ENCODE assay signal across 31 cellular contexts in genomic region chr5:123800640-123801039, GRCh38.
"Had no signal": no experiment of that assay in that cellular context is flagged by ENCODE, and none has a peak within 500 bp of the region (broad histone marks: within the 10 kb centered on the region; RNA-seq: fewer than 3 reads in every experiment).

No MANE protein-coding gene starts in this region.

- H3K27me3 ChIP-seq: MG63, Peyer's patch, SJSA1 had no signal

- H3K4me1 ChIP-seq: Peyer's patch, SJSA1 had no signal

- H3K27ac ChIP-seq: Peyer's patch, SJSA1 had no signal

- ATAC-seq: activated CD4-positive, alpha-beta T cell treated with anti-CD3 and anti-CD28 coated beads for 36 hours; activated CD4-positive, CD25-positive, alpha-beta regulatory T cell treated with anti-CD3 and anti-CD28 coated beads, Interleukin-2, amount 50 U/mL, for 24 hours; activated CD8-positive, alpha-beta T cell treated with anti-CD3 and anti-CD28 coated beads, Interleukin-2, amount 10 ng/mL, durations not matched to agents 7 days and 5 days; activated naive CD8-positive, alpha-beta T cell treated with anti-CD3 and anti-CD28 coated beads, Interleukin-2, amount 50 U/mL, for 24 hours; activated T-cell treated with anti-CD3 and anti-CD28 coated beads, Interleukin-2, amount 50 U/mL, for 4 hours; WTC11 had no signal

- H3K36me3 ChIP-seq: MG63, Peyer's patch, SJSA1 had no signal

- H3K9me3 ChIP-seq: MG63, Peyer's patch, SJSA1 had no signal

- DNase-seq: activated CD4-positive, alpha-beta T cell treated with anti-CD3 and anti-CD28 coated beads for 36 hours; activated CD4-positive, alpha-beta T cell treated with anti-CD3 and anti-CD28 coated beads, Interleukin-2, amount 10 ng/mL, durations not matched to agents 7 days and 5 days; activated CD4-positive, alpha-beta T cell treated with anti-CD3 and anti-CD28 coated beads, Interleukin-2, amount 50 U/mL, for 48 hours; activated CD8-positive, alpha-beta memory T cell treated with anti-CD3 and anti-CD28 coated beads, Interleukin-2, amount 50 U/mL, for 4 hours; activated CD8-positive, alpha-beta T cell treated with anti-CD3 and anti-CD28 coated beads, Interleukin-2, amount 10 ng/mL, durations not matched to agents 7 days and 5 days; activated effector memory CD4-positive, alpha-beta T cell treated with Interleukin-2 at 50 U/mL for 16 hours; activated naive CD4-positive, alpha-beta T cell treated with anti-CD3 and anti-CD28 coated beads, Interleukin-2, amount 10 ng/mL, durations not matched to agents 7 days and 5 days; activated naive CD8-positive, alpha-beta T cell treated with anti-CD3 and anti-CD28 coated beads, Interleukin-2, amount 50 U/mL, for 24 hours; activated T-cell treated with anti-CD3 and anti-CD28 coated beads for 4 hours; activated T-cell treated with anti-CD3 and anti-CD28 coated beads, Interleukin-2, amount 50 U/mL, for 4 hours; anterior cingulate cortex; caudate nucleus; IMR-90; Karpas-422; KBM-7; MG63; NCI-H1048; NCI-H1105 treated with DMSO at 0.1 percent for 48 hours; NCI-H1436; NCI-H1694; NCI-H1930; NCI-H2081 treated with DMSO at 0.1 percent for 48 hours; NCI-H345; NCI-H524 treated with DMSO at 0.1 percent for 48 hours; Peyer's patch; RPMI8226; SHP77 treated with DMSO at 0.1 percent for 48 hours; SW 1271 had no signal

- H3K4me3 ChIP-seq: MG63, Peyer's patch, SJSA1 had no signal
